ENCODE assay signal across 9 cellular contexts in genomic region chr1:109274533-109275476, GRCh38. TPM values are rescaled to one million over a fixed set of nuclear protein-coding genes. Genes with fewer than 3 reads are reported as not detected.
A peak's percentile ranks its signal among the peaks of the same experiment; 100 is the strongest.
DNase-seq lines count a peak whose midpoint lies in the region; ATAC-seq and TF ChIP-seq lines count a peak whose summit lies in the region.
"Had no signal": no experiment of that assay in that cellular context is flagged by ENCODE, and none has a peak within 500 bp of the region (broad histone marks: within the 10 kb centered on the region; RNA-seq: fewer than 3 reads in every experiment).

No MANE protein-coding gene starts in this region.

- intact Hi-C loops in CD14-positive monocyte (cut with micrococcal nuclease) (loop anchor here in 1 of 2 donors (10.0 kb wide), 1 partner anchor 260 kb away; the partner anchor contains the start of gene GPR61), mucosa of descending colon (cut with DNase I, micrococcal nuclease) (loop anchor here in 1 of 2 donors (5.0 kb wide), 1 partner anchor 122 kb away; the partner anchor contains the start of gene SORT1)

- H3K36me3 ChIP-seq in mucosa of descending colon (ENCODE audit: low read depth): no peaks in the 10 kb centered on the region

- H3K27me3 Mint-ChIP-seq in CD14-positive monocyte (ENCODE audit: low read depth in 3 of 3): peaks cover 6 to 10% (median 8%) of the 10 kb centered on the region in 3 donors
- peaks cover 0 to 1% (median 0%) of the 10 kb centered on the region in 3 donors for H3K27me3 Mint-ChIP-seq in immature natural killer cell (ENCODE audit: low read depth in 3 of 3)

- TF ChIP-seq CTCF in CD14-positive monocyte (IDR thresholded peaks at IDR 0.05) (no peak), choroid plexus epithelial cell (conservative IDR thresholded peaks at IDR 0.05; ENCODE audit: low read depth, low read length) (no peak), mucosa of descending colon (IDR thresholded peaks at IDR 0.05) (no peak)

- no peaks in the 10 kb centered on the region for H3K9me3 ChIP-seq in mucosa of descending colon

- ATAC-seq in mucosa of descending colon (peak; percentile 70), HG03521 (IDR thresholded peaks at IDR 0.05; ENCODE audit: unreplicated experiment) (no peak), GM19395 (IDR thresholded peaks at IDR 0.05; ENCODE audit: unreplicated experiment) (no peak)

- H3K4me1 ChIP-seq in mucosa of descending colon (ENCODE audit: low read depth): peaks cover 14% of the 10 kb centered on the region

- H3K9me3 Mint-ChIP-seq in CD14-positive monocyte (no peaks in the 10 kb centered on the region), immature natural killer cell (no peaks in the 10 kb centered on the region)

- peak overlapping the region in 2 of 7 donors; percentile 23 to 75 for H3K27ac Mint-ChIP-seq in CD14-positive monocyte
- H3K27ac Mint-ChIP-seq in immature natural killer cell: no peak overlapping the region

- H3K4me1 Mint-ChIP-seq in CD14-positive monocyte: peaks cover 33% of the 10 kb centered on the region
- H3K4me1 Mint-ChIP-seq in immature natural killer cell: peaks cover 4 to 6% of the 10 kb centered on the region in 2 donors

- H3K4me3 Mint-ChIP-seq in CD14-positive monocyte (peak overlapping the region in 1 of 2 donors; percentile 55), immature natural killer cell (no peak overlapping the region)

- H3K4me3 ChIP-seq in choroid plexus epithelial cell (ENCODE audit: low read depth, low read length) (no peak overlapping the region), mucosa of descending colon (no peak overlapping the region)

- H3K36me3 Mint-ChIP-seq in CD14-positive monocyte (peaks cover 6 to 7% of the 10 kb centered on the region in 2 donors), immature natural killer cell (peaks cover 0 to 2% (median 0%) of the 10 kb centered on the region in 3 donors)

- DNase-seq in CD14-positive monocyte (ENCODE audit: low spot score) (peak; percentile 11), NCI-H146 (lab: John Stamatoyannopoulos, UW) (peak; percentile 67), choroid plexus epithelial cell (ENCODE audit: low read depth) (peak; percentile 80), mucosa of descending colon (peak; percentile 50 to 65 (median 51)), germinal center (ENCODE audit: low spot score) (no peak), immature natural killer cell (no peak)
- DNase-seq: NCI-H2171 treated with DMSO at 0.1 percent for 48 hours had no signal

RNA-seq across cellular contexts. Expression of gene PSRC1, which starts 8.1 kb away (rescaled TPM):
- 1 to 10 TPM; 5.8 to 7.1 TPM for polyA plus RNA-seq in CD14-positive monocyte
- 1 to 10 TPM; 3.4 to 9.0 (median 4.2) TPM for total RNA-seq in mucosa of descending colon
- under 1 TPM in 2 of 3 donors, not detected in 1; 0.69 to 0.87 TPM for polyA plus RNA-seq in immature natural killer cell

RNA-seq across cellular contexts. Expression of gene CELSR2, which starts 25.5 kb away (rescaled TPM):
- under 1 TPM; 0.03 to 0.04 TPM for polyA plus RNA-seq in CD14-positive monocyte
- 10 to 100 TPM in 1 of 3 donors, 1 to 10 TPM in 2; 2.8 to 14.7 (median 3.2) TPM for total RNA-seq in mucosa of descending colon
- under 1 TPM in 2 of 3 donors, not detected in 1; 0.17 to 0.77 TPM for polyA plus RNA-seq in immature natural killer cell

RNA-seq across cellular contexts. Expression of gene MYBPHL, which starts 32.0 kb away (rescaled TPM):
- polyA plus RNA-seq in CD14-positive monocyte: under 1 TPM in 1 of 2 donors, not detected in 1; 0.13 TPM
- total RNA-seq in mucosa of descending colon: not detected
- not detected for polyA plus RNA-seq in immature natural killer cell

Comparison
In these comparisons a context has a peak if more than half of its experiments do, and no peak if none do; other contexts are left out.
1. DNase-seq: peak in CD14-positive monocyte (single experiment), NCI-H146 (single experiment), choroid plexus epithelial cell (single experiment) and mucosa of descending colon (3 of 3); none in germinal center (single experiment) and immature natural killer cell (0 of 3).